ENCODE assay signal across 9 cellular contexts in genomic region chr19:7500811-7501450, GRCh38. TPM values are rescaled to one million over a fixed set of nuclear protein-coding genes. Genes with fewer than 3 reads are reported as not detected.
DNase-seq lines count a peak whose midpoint lies in the region; FAIRE-seq and TF ChIP-seq lines count a peak whose summit lies in the region.
"Had no signal": no experiment of that assay in that cellular context is flagged by ENCODE, and none has a peak within 500 bp of the region (broad histone marks: within the 10 kb centered on the region; RNA-seq: fewer than 3 reads in every experiment).

No MANE protein-coding gene starts in this region.

- no peak for FAIRE-seq in kidney (lab: Jason Lieb, UNC)
- FAIRE-seq: islet of Langerhans had no signal

- no peaks in the 10 kb centered on the region for H3K9me2 ChIP-seq in OCI-LY7 (ENCODE audit: insufficient read depth, low read length)

- in situ Hi-C loops in SK-MEL-5 (cut with HindIII; ENCODE audit: low pct_unique_long_range_greater_than_20kb, low sequenced_read_pairs) = no loop called here
- in situ Hi-C loops in brain microvascular endothelial cell (cut with HindIII; ENCODE audit: low pct_ligation_motif_present, low sequenced_read_pairs) = no loop called here

- intact Hi-C loops in kidney (cut with DNase I) = no loop called here
- intact Hi-C loops in OCI-LY7 (cut with micrococcal nuclease; ENCODE audit: unreplicated experiment) = no loop called here

- H3K4me1 ChIP-seq in kidney (ENCODE audit: control insufficient read depth in 1 of 2, insufficient read depth in 1 of 2, low read depth in 1 of 2, low read length in 2 of 2) (peaks cover 4 to 5% of the 10 kb centered on the region in 2 donors), OCI-LY7 (ENCODE audit: insufficient read depth, low read length, poor library complexity, severe bottlenecking) (peaks cover 8% of the 10 kb centered on the region)

- POLR2A ChIA-PET in OCI-LY7 (lab: Charles Lee) = interaction anchor here (0.7 kb wide), 1 partner anchor 342 kb away, joined by 3 read pairs; no protein-coding TSS in a partner anchor

- H3K36me3 ChIP-seq in brain microvascular endothelial cell (replicated peaks) (no peaks in the 10 kb centered on the region), kidney (ENCODE audit: control insufficient read depth in 1 of 2, insufficient read depth in 2 of 2, low read length in 2 of 2) (no peaks in the 10 kb centered on the region), OCI-LY7 (ENCODE audit: insufficient read depth, low read length) (no peaks in the 10 kb centered on the region)

- no TSS peak for BruUV-seq in OCI-LY7 (replicated peaks; lab: Mats Ljungman, UMichigan)

- no peaks in the 10 kb centered on the region for H4K20me1 ChIP-seq in OCI-LY7 (ENCODE audit: insufficient read depth, low read length)

- no peaks in the 10 kb centered on the region for H3K9me3 ChIP-seq in kidney (ENCODE audit: control insufficient read depth in 1 of 2, low read length in 2 of 2)
- H3K9me3 ChIP-seq in OCI-LY7 (ENCODE audit: low read length) = no peaks in the 10 kb centered on the region

- no peak for TF ChIP-seq CTCF in C4-2B (conservative IDR thresholded peaks at IDR 0.05)
- no peak for TF ChIP-seq CTCF in brain microvascular endothelial cell (IDR thresholded peaks at IDR 0.05; ENCODE audit: low read depth, low read length, missing control alignments)
- TF ChIP-seq CTCF in kidney (IDR thresholded peaks at IDR 0.05; ENCODE audit: borderline replicate concordance, extremely low read depth, insufficient read depth) = no peak
- no peak for TF ChIP-seq CTCF in OCI-LY7 (conservative IDR thresholded peaks at IDR 0.05; ENCODE audit: low read length)

- peak overlapping the region; percentile 80 for H3K27ac ChIP-seq in C4-2B
- no peak overlapping the region for H3K27ac ChIP-seq in brain microvascular endothelial cell
- H3K27ac ChIP-seq in kidney (ENCODE audit: low read depth in 2 of 2, low read length in 2 of 2) = no peak overlapping the region
- H3K27ac ChIP-seq in OCI-LY7 (ENCODE audit: low read depth, low read length, poor library complexity, severe bottlenecking) = no peak overlapping the region

- no peaks in the 10 kb centered on the region for H3K79me2 ChIP-seq in OCI-LY7 (ENCODE audit: insufficient read depth, low read depth, low read length)

- CTCF ChIA-PET in OCI-LY7 (lab: Charles Lee; ENCODE audit: unreplicated experiment) = no interaction called here

- H2AFZ ChIP-seq in OCI-LY7 (ENCODE audit: low read length) = no peak overlapping the region

- H3K27me3 ChIP-seq in brain microvascular endothelial cell (replicated peaks) = no peaks in the 10 kb centered on the region

- H3K9ac ChIP-seq in kidney (ENCODE audit: low read length in 2 of 2) = no peak overlapping the region

- peak; percentile 46 to 51 for DNase-seq in Kasumi-1 (lab: John Stamatoyannopoulos, UW)
- peak; percentile 62 for DNase-seq in SK-MEL-5 (ENCODE audit: low read depth, low spot score)
- DNase-seq in brain microvascular endothelial cell = peak; percentile 39
- peak; percentile 75 for DNase-seq in kidney
- peak; percentile 68 for DNase-seq in stimulated activated CD4-positive, alpha-beta T cell treated with anti-CD3 and anti-CD28 coated beads, Interleukin-1b, Interleukin-23, amount 100 ng/mL, for 48 hours
- no peak for DNase-seq in ureter (ENCODE audit: low spot score)
- DNase-seq in OCI-LY7 (ENCODE audit: low spot score) = no peak

- peak overlapping the region; percentile 46 for H3K4me3 ChIP-seq in brain microvascular endothelial cell (ENCODE audit: low read depth, low read length)
- H3K4me3 ChIP-seq in kidney (ENCODE audit: low read length in 2 of 2) = peak overlapping the region; percentile 7 to 47
- H3K4me3 ChIP-seq in OCI-LY7 (ENCODE audit: low read depth, low read length, poor library complexity, severe bottlenecking) = no peak overlapping the region

- H3K4me2 ChIP-seq in OCI-LY7 (ENCODE audit: low read length) = no peak overlapping the region

RNA-seq across cellular contexts. Expression of gene PEX11G, which starts 12.1 kb away (rescaled TPM):
- total RNA-seq in SK-MEL-5 (2014; rRNA removed; shearing (Covaris generic)) = 1.1 and 1.2 TPM in 2 replicates
- 2.2 and 7.6 TPM in 2 replicates for polyA plus RNA-seq in SK-MEL-5 (2015; cell fraction: cytosol; rRNA removed)
- polyA plus RNA-seq in SK-MEL-5 (2015; cell fraction: nucleus; rRNA removed) = 1.9 and 8.5 TPM in 2 replicates
- total RNA-seq in kidney (7.8 TPM), ureter (7.8 TPM), OCI-LY7 (2022) (not detected in 2 replicates)
- polyA plus RNA-seq in kidney (ENCODE audit: insufficient read depth, low read depth, low replicate concordance) = 20.8 TPM
- total RNA-seq in OCI-LY7 (2014; rRNA removed; shearing (Covaris generic)) = not detected in 2 replicates

RNA-seq across cellular contexts. Expression of gene ZNF358, which starts 15.0 kb away (rescaled TPM):
- 17.7 and 18.7 TPM in 2 replicates for total RNA-seq in SK-MEL-5 (2014; rRNA removed; shearing (Covaris generic))
- 36.9 and 39.7 TPM in 2 replicates for polyA plus RNA-seq in SK-MEL-5 (2015; cell fraction: cytosol; rRNA removed)
- 16.2 and 16.9 TPM in 2 replicates for polyA plus RNA-seq in SK-MEL-5 (2015; cell fraction: nucleus; rRNA removed)
- 39.1 TPM for total RNA-seq in kidney
- 79.1 TPM for polyA plus RNA-seq in kidney (ENCODE audit: insufficient read depth, low read depth, low replicate concordance)
- 34.3 TPM for total RNA-seq in ureter
- total RNA-seq in OCI-LY7 (2014; rRNA removed; shearing (Covaris generic)) = not detected in 2 replicates
- not detected in 2 replicates for total RNA-seq in OCI-LY7 (2022)

RNA-seq across cellular contexts. Expression of gene MCOLN1, which starts 21.5 kb away (rescaled TPM):
- total RNA-seq in SK-MEL-5 (2014; rRNA removed; shearing (Covaris generic)) = 9.5 and 10.0 TPM in 2 replicates
- polyA plus RNA-seq in SK-MEL-5 (2015; cell fraction: cytosol; rRNA removed) = 40.5 and 52.4 TPM in 2 replicates
- polyA plus RNA-seq in SK-MEL-5 (2015; cell fraction: nucleus; rRNA removed) = 77.0 and 83.8 TPM in 2 replicates
- total RNA-seq in kidney = 24.0 TPM
- polyA plus RNA-seq in kidney (ENCODE audit: insufficient read depth, low read depth, low replicate concordance) = 25.7 TPM
- 20.0 TPM for total RNA-seq in ureter
- 2.4 and 7.8 TPM in 2 replicates for total RNA-seq in OCI-LY7 (2014; rRNA removed; shearing (Covaris generic))
- total RNA-seq in OCI-LY7 (2022) = 16.7 and 18.3 TPM in 2 replicates

RNA-seq across cellular contexts. Expression of gene PNPLA6, which starts 34.6 kb away (rescaled TPM):
- total RNA-seq in SK-MEL-5 (2014; rRNA removed; shearing (Covaris generic)) = 35.9 and 40.0 TPM in 2 replicates
- 56.2 and 57.9 TPM in 2 replicates for polyA plus RNA-seq in SK-MEL-5 (2015; cell fraction: cytosol; rRNA removed)
- polyA plus RNA-seq in SK-MEL-5 (2015; cell fraction: nucleus; rRNA removed) = 65.4 and 69.3 TPM in 2 replicates
- 101 TPM for total RNA-seq in kidney
- 80.9 TPM for polyA plus RNA-seq in kidney (ENCODE audit: insufficient read depth, low read depth, low replicate concordance)
- 79.5 TPM for total RNA-seq in ureter
- 50.6 and 54.3 TPM in 2 replicates for total RNA-seq in OCI-LY7 (2014; rRNA removed; shearing (Covaris generic))
- total RNA-seq in OCI-LY7 (2022) = 92.4 and 93.0 TPM in 2 replicates

Comparison
In these comparisons a context has a peak if more than half of its experiments do, and no peak if none do; other contexts are left out.
1. DNase-seq: peak in Kasumi-1 (2 of 2), SK-MEL-5 (single experiment), brain microvascular endothelial cell (single experiment), kidney (single experiment) and stimulated activated CD4-positive, alpha-beta T cell treated with anti-CD3 and anti-CD28 coated beads, Interleukin-1b, Interleukin-23, amount 100 ng/mL, for 48 hours (single experiment); none in ureter (single experiment) and OCI-LY7 (single experiment).
2. RNA of gene ZNF358, which starts 15.0 kb away (total RNA-seq): 39.1 TPM in kidney (single experiment), 34.3 TPM in ureter (single experiment) and 17.7 to 18.7 TPM in SK-MEL-5; not detected in OCI-LY7; every median in the first group is over 10 times any median in the second.